1 cellular context compared by ENCODE assay signal in genomic region chr7:52541198-52541765, GRCh38.
TF ChIP-seq lines count a peak whose summit lies in the region.

No MANE protein-coding gene starts in this region.

TF ChIP-seq in H1, 55 proteins besides CTCF, POLR2A, EP300 and RAD21 (continued from another document):
- TF ChIP-seq YY1 (IDR thresholded peaks at IDR 0.05; ENCODE audit: low read depth, low read length) (peak; percentile 78; the same call in 1 of the 2 replicates), ASH2L (IDR thresholded peaks at IDR 0.05; ENCODE audit: low read length) (peak; percentile 43), CHD2 (IDR thresholded peaks at IDR 0.05; ENCODE audit: low read length) (0 out of 2 replicates have a peak, but pooled peaks have one; percentile 25), TEAD4 (IDR thresholded peaks at IDR 0.05; ENCODE audit: low read depth, low read length) (peak; percentile 71), JUND (IDR thresholded peaks at IDR 0.05; ENCODE audit: low read length) (0 out of 2 replicates have a peak, but pooled peaks have one; percentile 14), SP1 (IDR thresholded peaks at IDR 0.05; ENCODE audit: low read depth, low read length) (peak; percentile 89)
